ENCODE assay signal across 8 cellular contexts in the genomic region with DNA sequence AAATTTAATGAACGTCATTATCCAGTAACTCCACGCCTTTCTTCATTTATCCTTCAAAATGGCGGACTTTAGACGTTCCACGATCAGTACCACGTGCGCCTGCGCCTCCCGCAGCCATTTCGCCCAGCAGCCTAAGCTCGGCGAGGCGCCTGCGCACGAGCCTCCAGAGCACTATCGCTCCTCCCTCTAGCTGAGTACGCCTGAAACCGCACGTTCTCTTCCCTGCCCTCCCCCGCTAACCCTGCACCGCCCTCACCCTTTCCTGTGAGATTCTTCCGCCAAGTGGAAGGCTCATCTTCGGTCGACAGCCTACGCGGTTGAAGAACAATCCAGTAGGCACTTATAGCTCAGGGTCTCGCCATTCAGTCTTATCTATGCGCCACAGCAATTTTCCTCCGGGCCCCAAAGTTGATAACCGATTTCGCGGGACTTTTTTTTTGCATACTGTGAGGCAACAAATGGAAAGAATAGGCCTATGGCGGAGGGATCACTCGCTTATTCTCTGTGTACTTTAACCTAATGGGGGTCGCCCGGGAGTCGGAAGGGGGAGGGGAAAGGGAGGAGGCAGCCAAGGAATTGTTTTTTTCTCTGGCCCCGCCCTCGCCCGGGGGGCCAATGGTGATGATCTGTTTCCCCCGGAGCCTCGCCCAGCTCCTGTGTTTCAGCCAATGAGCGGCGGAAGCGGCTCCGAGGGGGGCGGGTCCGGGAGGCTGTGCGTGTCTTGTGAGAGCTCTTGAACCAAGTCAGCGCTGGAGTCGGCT. TPM values are rescaled to one million over a fixed set of nuclear protein-coding genes. Genes with fewer than 3 reads are reported as not detected.
DNase-seq lines count a peak whose midpoint lies in the region; ATAC-seq and TF ChIP-seq lines count a peak whose summit lies in the region.

TSS of gene KDM3A (plus strand) at position 741 of the 761 bp plus-strand sequence. CDS start 677 bp downstream, outside the sequence.

- peak within 1 kb of the TSS; percentile 97 for H3K4me3 Mint-ChIP-seq in activated naive CD4-positive, alpha-beta T cell treated with anti-CD3 and anti-CD28 coated beads, Interleukin-2, amount 50 U/mL, for 24 hours

- H3K27me3 ChIP-seq in gastroesophageal sphincter = no peaks in the 10 kb centered on the region
- no peaks in the 10 kb centered on the region for H3K27me3 ChIP-seq in neuronal stem cell (ENCODE audit: control insufficient read depth in 3 of 3, insufficient read depth in 3 of 3, low read depth in 1 of 3, low read length in 3 of 3)
- no peaks in the 10 kb centered on the region for H3K27me3 ChIP-seq in subcutaneous abdominal adipose tissue (ENCODE audit: control insufficient read depth in 5 of 5, insufficient read depth in 4 of 5, low read length in 5 of 5)

- no peak within 1 kb of the TSS for H2BK15ac ChIP-seq in neuronal stem cell (ENCODE audit: low read length)

- peak within 1 kb of the TSS; percentile 87 for H3K23ac ChIP-seq in neuronal stem cell (ENCODE audit: low read depth, low read length, poor library complexity)

- WGBS in gastroesophageal sphincter (ENCODE audit: low coverage in 1 of 2), 2 donors = 0 to 1% methylated on average over 1 to 32 of the region's 51 CpGs
- no CpG with 5 or more reads among the region's 51 CpGs for WGBS in neuronal stem cell (ENCODE audit: extremely low coverage in 2 of 2, insufficient read length in 2 of 2, insufficient replicate concordance in 1 of 2), 2 donors

- H2AFZ ChIP-seq in neuronal stem cell (ENCODE audit: low read length) = peak within 1 kb of the TSS; percentile 96

- no peak within 1 kb of the TSS for H4K91ac ChIP-seq in neuronal stem cell (ENCODE audit: low read depth, low read length, poor library complexity)

- H3K9me3 ChIP-seq in gastroesophageal sphincter (peaks cover 0 to 30% (median 0%) of the 10 kb centered on the region in 3 donors), neuronal stem cell (replicated peaks in 1 of 2; ENCODE audit: control insufficient read depth in 2 of 2, insufficient read depth in 1 of 2, low read depth in 1 of 2, low read length in 2 of 2) (peaks cover 0 to 28% of the 10 kb centered on the region in 2 donors), subcutaneous abdominal adipose tissue (ENCODE audit: control insufficient read depth in 5 of 5, low read length in 5 of 5) (peaks cover 14 to 33% (median 20%) of the 10 kb centered on the region in 5 donors)

- peak within 1 kb of the TSS; percentile 80 for H3K9ac ChIP-seq in neuronal stem cell (ENCODE audit: low read depth, low read length, poor library complexity)
- H3K9ac ChIP-seq in subcutaneous abdominal adipose tissue (ENCODE audit: low read length in 5 of 5) = peak within 1 kb of the TSS; percentile 50 to 88 (median 76)

- H3K27ac Mint-ChIP-seq in activated naive CD4-positive, alpha-beta T cell treated with anti-CD3 and anti-CD28 coated beads, Interleukin-2, amount 50 U/mL, for 24 hours = peak within 1 kb of the TSS; percentile 97

- H2AK5ac ChIP-seq in neuronal stem cell (ENCODE audit: low read depth, low read length) = peak within 1 kb of the TSS; percentile 79

- peak; percentile 84 for ATAC-seq in HG02642 (IDR thresholded peaks at IDR 0.05; ENCODE audit: poor library complexity, unreplicated experiment)
- peak; percentile 96 for ATAC-seq in gastroesophageal sphincter

- peak within 1 kb of the TSS; percentile 90 to 99 (median 94) for H3K27ac ChIP-seq in gastroesophageal sphincter
- peak within 1 kb of the TSS; percentile 98 for H3K27ac ChIP-seq in neuronal stem cell (replicated peaks; ENCODE audit: low read length)
- H3K27ac ChIP-seq in subcutaneous abdominal adipose tissue (ENCODE audit: low read depth, low read length) = peak within 1 kb of the TSS; percentile 89

- H2BK12ac ChIP-seq in neuronal stem cell (ENCODE audit: low read length) = no peak within 1 kb of the TSS

- H2BK5ac ChIP-seq in neuronal stem cell (ENCODE audit: low read length) = peak within 1 kb of the TSS; percentile 84

- H3K36me3 Mint-ChIP-seq in activated naive CD4-positive, alpha-beta T cell treated with anti-CD3 and anti-CD28 coated beads, Interleukin-2, amount 50 U/mL, for 24 hours = peaks cover 19% of the 10 kb centered on the region

- H3K4me3 ChIP-seq in gastroesophageal sphincter = peak within 1 kb of the TSS; percentile 81
- H3K4me3 ChIP-seq in neuronal stem cell (ENCODE audit: low read length in 2 of 2) = peak within 1 kb of the TSS; percentile 77 to 85
- H3K4me3 ChIP-seq in subcutaneous abdominal adipose tissue (ENCODE audit: low read depth in 1 of 5, low read length in 5 of 5) = peak within 1 kb of the TSS; percentile 71 to 98 (median 93)

- H3K4ac ChIP-seq in neuronal stem cell (ENCODE audit: low read length) = no peak within 1 kb of the TSS

- DNase-seq in GM04504 (ENCODE audit: low read depth) (peak; percentile 99), NCI-H1105 (lab: John Stamatoyannopoulos, UW) (peak; percentile 98), SKM-1 (lab: John Stamatoyannopoulos, UW; ENCODE audit: unreplicated experiment) (peak; percentile 99), neuronal stem cell (ENCODE audit: low spot score) (peak; percentile 99)

- no peaks in the 10 kb centered on the region for H3K36me3 ChIP-seq in gastroesophageal sphincter
- peaks cover 0 to 29% of the 10 kb centered on the region in 2 donors for H3K36me3 ChIP-seq in neuronal stem cell (replicated peaks in 1 of 2; ENCODE audit: control insufficient read depth in 2 of 2, insufficient read depth in 2 of 2, low read length in 2 of 2)
- H3K36me3 ChIP-seq in subcutaneous abdominal adipose tissue (ENCODE audit: control insufficient read depth in 5 of 5, insufficient read depth in 5 of 5, low read length in 5 of 5) = peaks cover 0 to 8% (median 0%) of the 10 kb centered on the region in 5 donors

- peaks cover 44% of the 10 kb centered on the region for H3K4me1 Mint-ChIP-seq in activated naive CD4-positive, alpha-beta T cell treated with anti-CD3 and anti-CD28 coated beads, Interleukin-2, amount 50 U/mL, for 24 hours

- H3K4me1 ChIP-seq in gastroesophageal sphincter (peaks cover 15 to 31% (median 25%) of the 10 kb centered on the region in 3 donors), neuronal stem cell (ENCODE audit: control insufficient read depth in 2 of 2, insufficient read depth in 1 of 2, low read depth in 1 of 2, low read length in 2 of 2) (peaks cover 3 to 8% of the 10 kb centered on the region in 2 donors), subcutaneous abdominal adipose tissue (ENCODE audit: control insufficient read depth in 5 of 5, insufficient read depth in 5 of 5, low read length in 5 of 5) (peaks cover 9 to 30% (median 27%) of the 10 kb centered on the region in 5 donors)

- TF ChIP-seq EP300 in gastroesophageal sphincter (IDR thresholded peaks at IDR 0.05) = no peak

- H2BK120ac ChIP-seq in neuronal stem cell (ENCODE audit: low read depth, low read length) = peak within 1 kb of the TSS; percentile 73

- no peak for TF ChIP-seq POLR2A in gastroesophageal sphincter (IDR thresholded peaks at IDR 0.05)

- H3K4me2 ChIP-seq in neuronal stem cell (ENCODE audit: insufficient read depth, low read length, poor library complexity, severe bottlenecking) = peak within 1 kb of the TSS; percentile 69

- H4K8ac ChIP-seq in neuronal stem cell (ENCODE audit: low read depth, low read length) = no peak within 1 kb of the TSS

- peak in 1 of 4 experiments; percentile 38 for TF ChIP-seq CTCF in gastroesophageal sphincter (IDR thresholded peaks at IDR 0.05)

- H3K79me1 ChIP-seq in neuronal stem cell (ENCODE audit: low read depth, low read length) = no peaks in the 10 kb centered on the region

- no peaks in the 10 kb centered on the region for H3K27me3 Mint-ChIP-seq in activated naive CD4-positive, alpha-beta T cell treated with anti-CD3 and anti-CD28 coated beads, Interleukin-2, amount 50 U/mL, for 24 hours

- H3K9me3 Mint-ChIP-seq in activated naive CD4-positive, alpha-beta T cell treated with anti-CD3 and anti-CD28 coated beads, Interleukin-2, amount 50 U/mL, for 24 hours = peaks cover 19% of the 10 kb centered on the region

- peak within 1 kb of the TSS; percentile 92 for H3K18ac ChIP-seq in neuronal stem cell (ENCODE audit: low read length)

- H3K14ac ChIP-seq in neuronal stem cell (ENCODE audit: low read length) = peak within 1 kb of the TSS; percentile 79

RNA-seq across cellular contexts. Expression of gene KDM3A, which starts in this region (rescaled TPM):
- 10 to 100 TPM; 40.5 to 81.8 (median 63.2) TPM for total RNA-seq in gastroesophageal sphincter
- polyA plus RNA-seq in neuronal stem cell (2013, experiment 1 of 2) = 17.2 TPM
- polyA plus RNA-seq in neuronal stem cell (2013, experiment 2 of 2) = 17.9 TPM

Comparison
In these comparisons a context has a peak if more than half of its experiments do, and no peak if none do; other contexts are left out.
1. Peak in every context shown above with its lines: DNase-seq, ATAC-seq, H3K4me3 ChIP-seq and H3K27ac ChIP-seq.